31 cellular contexts compared by ENCODE assay signal in the genomic region with DNA sequence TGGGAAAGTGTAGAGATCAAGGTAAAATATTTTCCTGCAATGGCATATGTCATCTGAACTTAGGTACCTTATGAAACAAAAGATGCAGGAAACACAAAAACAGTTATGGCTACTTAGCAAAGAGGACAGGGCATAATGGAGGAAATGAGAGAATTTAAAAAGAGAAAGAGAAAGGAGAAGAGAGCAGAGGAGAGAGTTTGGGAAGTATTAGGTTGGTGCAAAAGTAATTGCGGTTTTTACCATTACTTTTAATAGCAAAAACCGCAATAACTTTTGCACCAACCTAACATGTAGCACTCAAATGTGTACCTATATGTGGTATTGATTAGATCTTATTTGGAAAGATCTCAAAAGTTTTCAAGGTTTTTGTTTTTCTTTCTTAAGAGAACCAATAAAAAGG.
"Had no signal": no experiment of that assay in that cellular context is flagged by ENCODE, and none has a peak within 500 bp of the region (broad histone marks: within the 10 kb centered on the region; RNA-seq: fewer than 3 reads in every experiment).

No MANE protein-coding gene starts in this region.

- H3K4me1 Mint-ChIP-seq: activated CD8-positive, alpha-beta memory T cell treated with anti-CD3 and anti-CD28 coated beads, Interleukin-2, amount 10 ng/mL, durations not matched to agents 7 days and 5 days; activated naive CD4-positive, alpha-beta T cell treated with anti-CD3 and anti-CD28 coated beads, Interleukin-2, amount 50 U/mL, for 24 hours; activated naive CD8-positive, alpha-beta T cell treated with anti-CD3 and anti-CD28 coated beads for 36 hours; central memory CD8-positive, alpha-beta T cell; endodermal cell had no signal

- H3K36me3 ChIP-seq: brain microvascular endothelial cell had no signal

- H3K36me3 Mint-ChIP-seq: activated CD8-positive, alpha-beta memory T cell treated with anti-CD3 and anti-CD28 coated beads, Interleukin-2, amount 10 ng/mL, durations not matched to agents 7 days and 5 days; activated naive CD8-positive, alpha-beta T cell treated with anti-CD3 and anti-CD28 coated beads for 36 hours had no signal

- FAIRE-seq: astrocyte, frontal cortex had no signal

- H3K9me3 Mint-ChIP-seq: activated naive CD4-positive, alpha-beta T cell treated with anti-CD3 and anti-CD28 coated beads for 36 hours; activated naive CD4-positive, alpha-beta T cell treated with anti-CD3 and anti-CD28 coated beads, Interleukin-2, amount 50 U/mL, for 24 hours; activated naive CD8-positive, alpha-beta T cell treated with anti-CD3 and anti-CD28 coated beads for 36 hours; activated T-helper 1 cell treated with anti-CD3 and anti-CD28 coated beads, Interleukin-12 subunit alpha, Interleukin-12 subunit beta, Interleukin-2, Interleukin-4 antibody, amounts not matched to agents 30 ng/mL and 10 ng/mL and 1 ng/mL, durations not matched to agents 14 hours and 24 hours and 36 hours; activated T-helper 2 cell treated with anti-CD3 and anti-CD28 coated beads, Interferon-gamma antibody, Interleukin-2, Interleukin-4, amounts not matched to agents 10 μg/mL and 5 μg/mL and 100 μg/mL, durations not matched to agents 14 hours and 24 hours and 36 hours; central memory CD8-positive, alpha-beta T cell; dendritic cell treated with granulocyte-macrophage colony-stimulating factor and Interleukin-4, amounts not matched to agents 40 ng/mL and 50 ng/mL, for 4 days; endodermal cell had no signal

- H3K27me3 Mint-ChIP-seq: central memory CD8-positive, alpha-beta T cell; dendritic cell treated with granulocyte-macrophage colony-stimulating factor and Interleukin-4, amounts not matched to agents 40 ng/mL and 50 ng/mL, for 4 days had no signal

- ATAC-seq: activated CD8-positive, alpha-beta memory T cell treated with anti-CD3 and anti-CD28 coated beads, Interleukin-2, amount 10 ng/mL, durations not matched to agents 7 days and 5 days; activated CD8-positive, alpha-beta T cell treated with anti-CD3 and anti-CD28 coated beads, Interleukin-2, amount 10 ng/mL, durations not matched to agents 7 days and 5 days; esophagus mucosa had no signal

- H3K4me3 ChIP-seq: coronary artery, dorsolateral prefrontal cortex had no signal

- DNase-seq: activated CD4-positive, alpha-beta T cell treated with anti-CD3 and anti-CD28 coated beads for 4 hours; activated CD4-positive, alpha-beta T cell treated with anti-CD3 and anti-CD28 coated beads, Interleukin-2, amount 50 U/mL, for 1 hour; activated CD4-positive, alpha-beta T cell treated with anti-CD3 and anti-CD28 coated beads, Interleukin-2, amount 50 U/mL, for 48 hours; activated CD4-positive, CD25-positive, alpha-beta regulatory T cell; activated CD4-positive, CD25-positive, alpha-beta regulatory T cell treated with anti-CD3 and anti-CD28 coated beads, Interleukin-2, amount 50 U/mL, for 72 hours; activated CD8-positive, alpha-beta memory T cell treated with anti-CD3 and anti-CD28 coated beads, Interleukin-2, amount 10 ng/mL, durations not matched to agents 7 days and 5 days; activated CD8-positive, alpha-beta memory T cell treated with anti-CD3 and anti-CD28 coated beads, Interleukin-2, amount 50 U/mL, for 4 hours; activated CD8-positive, alpha-beta T cell treated with anti-CD3 and anti-CD28 coated beads, Interleukin-2, amount 10 ng/mL, durations not matched to agents 7 days and 5 days; activated effector memory CD4-positive, alpha-beta T cell treated with anti-CD3 and anti-CD28 coated beads, Interleukin-2, amount 50 U/mL, for 16 hours; activated naive CD4-positive, alpha-beta T cell treated with anti-CD3 and anti-CD28 coated beads for 36 hours; activated naive CD8-positive, alpha-beta T cell treated with anti-CD3 and anti-CD28 coated beads for 36 hours; activated T-cell treated with anti-CD3 and anti-CD28 coated beads, Interleukin-2, amount 50 U/mL, for 1 hour; activated T-cell treated with anti-CD3 and anti-CD28 coated beads, Interleukin-2, amount 50 U/mL, for 48 hours; amniotic stem cell; anterior cingulate cortex; brain microvascular endothelial cell; dorsolateral prefrontal cortex; effector memory CD4-positive, alpha-beta T cell; endodermal cell; foreskin fibroblast; head of caudate nucleus; T-helper 2 cell had no signal

- H3K4me3 Mint-ChIP-seq: activated CD8-positive, alpha-beta memory T cell treated with anti-CD3 and anti-CD28 coated beads, Interleukin-2, amount 10 ng/mL, durations not matched to agents 7 days and 5 days; activated CD8-positive, alpha-beta T cell treated with anti-CD3 and anti-CD28 coated beads, Interleukin-2, amount 10 ng/mL, durations not matched to agents 7 days and 5 days; activated naive CD4-positive, alpha-beta T cell treated with anti-CD3 and anti-CD28 coated beads for 36 hours; activated naive CD4-positive, alpha-beta T cell treated with anti-CD3 and anti-CD28 coated beads, Interleukin-2, amount 50 U/mL, for 24 hours; activated naive CD8-positive, alpha-beta T cell treated with anti-CD3 and anti-CD28 coated beads for 36 hours; activated T-helper 1 cell treated with anti-CD3 and anti-CD28 coated beads, Interleukin-12 subunit alpha, Interleukin-12 subunit beta, Interleukin-2, Interleukin-4 antibody, amounts not matched to agents 30 ng/mL and 10 ng/mL and 1 ng/mL, durations not matched to agents 14 hours and 24 hours and 36 hours; central memory CD8-positive, alpha-beta T cell; dendritic cell treated with granulocyte-macrophage colony-stimulating factor and Interleukin-4, amounts not matched to agents 40 ng/mL and 50 ng/mL, for 4 days; endodermal cell had no signal

- H3K27ac Mint-ChIP-seq: activated CD8-positive, alpha-beta memory T cell treated with anti-CD3 and anti-CD28 coated beads, Interleukin-2, amount 10 ng/mL, durations not matched to agents 7 days and 5 days; activated CD8-positive, alpha-beta T cell treated with anti-CD3 and anti-CD28 coated beads, Interleukin-2, amount 10 ng/mL, durations not matched to agents 7 days and 5 days; activated naive CD4-positive, alpha-beta T cell treated with anti-CD3 and anti-CD28 coated beads for 36 hours; activated naive CD4-positive, alpha-beta T cell treated with anti-CD3 and anti-CD28 coated beads, Interleukin-2, amount 50 U/mL, for 24 hours; activated naive CD8-positive, alpha-beta T cell treated with anti-CD3 and anti-CD28 coated beads for 36 hours; activated T-helper 1 cell treated with anti-CD3 and anti-CD28 coated beads, Interleukin-12 subunit alpha, Interleukin-12 subunit beta, Interleukin-2, Interleukin-4 antibody, amounts not matched to agents 30 ng/mL and 10 ng/mL and 1 ng/mL, durations not matched to agents 14 hours and 24 hours and 36 hours; activated T-helper 2 cell treated with anti-CD3 and anti-CD28 coated beads, Interferon-gamma antibody, Interleukin-2, Interleukin-4, amounts not matched to agents 10 μg/mL and 5 μg/mL and 100 μg/mL, durations not matched to agents 14 hours and 24 hours and 36 hours; dendritic cell treated with granulocyte-macrophage colony-stimulating factor and Interleukin-4, amounts not matched to agents 40 ng/mL and 50 ng/mL, for 4 days; endodermal cell had no signal

- H3K27me3 ChIP-seq: brain microvascular endothelial cell, dorsolateral prefrontal cortex had no signal

- H3K27ac ChIP-seq: brain microvascular endothelial cell, coronary artery, dorsolateral prefrontal cortex had no signal
